Comparison of ENCODE assay signal across 8 cellular contexts in the genomic region with DNA sequence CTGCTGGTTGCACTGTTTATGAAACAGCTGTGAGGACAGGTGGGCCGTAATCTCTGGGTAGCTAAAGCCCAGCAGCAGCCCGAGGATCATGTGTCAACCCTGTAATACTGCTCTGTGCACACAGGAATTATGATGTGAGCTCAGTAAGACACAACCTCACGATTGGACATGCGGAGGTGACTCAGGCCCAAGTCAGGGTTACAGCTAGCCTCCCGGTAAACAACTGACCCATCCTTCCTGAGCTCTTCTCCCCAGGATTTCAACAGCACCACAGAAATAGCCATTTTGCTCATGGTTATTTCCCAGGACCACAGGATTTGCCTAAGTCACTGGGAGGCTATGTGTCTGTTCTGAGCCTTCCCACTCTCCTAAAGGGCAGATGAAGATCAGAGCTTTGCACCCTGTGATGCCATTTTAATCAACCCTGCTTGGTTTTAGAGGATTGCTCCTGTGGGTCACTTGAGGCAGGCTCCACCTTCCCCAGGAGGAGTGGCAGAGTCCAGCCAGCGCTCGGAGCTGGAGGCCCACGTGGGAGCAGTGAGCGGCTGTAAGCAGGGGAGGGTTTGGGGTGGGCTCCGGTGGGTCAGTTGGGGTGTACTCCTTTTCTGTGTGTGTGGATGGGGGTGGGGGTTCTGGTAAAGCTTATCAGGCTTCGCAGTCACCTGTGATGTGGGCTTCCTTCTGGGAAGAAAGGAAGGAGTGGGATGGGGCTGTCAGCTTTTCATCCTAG. TPM values are rescaled to one million over a fixed set of nuclear protein-coding genes. Genes with fewer than 3 reads are reported as not detected.
DNase-seq lines count a peak whose midpoint lies in the region; ATAC-seq, FAIRE-seq and TF ChIP-seq lines count a peak whose summit lies in the region.

TSS of gene AMPD3 (plus strand) at position 363 of the 730 bp plus-strand sequence. CDS start 6,256 bp downstream, outside the sequence.

- peaks cover 2% of the 10 kb centered on the region for H3K27me3 ChIP-seq in mucosa of stomach (ENCODE audit: control insufficient read depth, insufficient read depth, low read length)

- H3K9me3 Mint-ChIP-seq in Calu3 (ENCODE audit: low read depth, unreplicated experiment) = no peaks in the 10 kb centered on the region

- H3K4me1 ChIP-seq in mucosa of stomach (ENCODE audit: control insufficient read depth, insufficient read depth, low read length) = peaks cover 28% of the 10 kb centered on the region

- peak within 1 kb of the TSS in 1 of 2 donors; percentile 44 for H3K27ac ChIP-seq in coronary artery

- H3K36me3 Mint-ChIP-seq in Calu3 (ENCODE audit: insufficient read depth, unreplicated experiment) = peaks cover 8% of the 10 kb centered on the region

- intact Hi-C loops in Calu3 (cut with micrococcal nuclease; ENCODE audit: unreplicated experiment) = no loop called here

- H3K4me3 ChIP-seq in coronary artery (peak within 1 kb of the TSS; percentile 52), mucosa of stomach (ENCODE audit: low read length) (peak within 1 kb of the TSS; percentile 33)

- H3K27ac Mint-ChIP-seq in Calu3 (ENCODE audit: unreplicated experiment) = no peak within 1 kb of the TSS

- peaks cover 12% of the 10 kb centered on the region for H3K27me3 Mint-ChIP-seq in Calu3 (ENCODE audit: unreplicated experiment)

- DNase-seq in activated T-cell treated with anti-CD3 and anti-CD28 coated beads for 48 hours (ENCODE audit: low read depth) = peak; percentile 29
- no peak for DNase-seq in activated T-cell treated with anti-CD3 and anti-CD28 coated beads for 4 hours
- DNase-seq in HTR-8/SVneo (ENCODE audit: insufficient read length, low spot score) = peak; percentile 91
- peak; percentile 92 for DNase-seq in RPMI7951 (ENCODE audit: low read depth)
- DNase-seq in coronary artery (ENCODE audit: low spot score) = no peak
- DNase-seq in Calu3 = no peak

- H3K4me1 Mint-ChIP-seq in Calu3 (ENCODE audit: low read depth, unreplicated experiment) = peaks cover 3% of the 10 kb centered on the region

- CTCF ChIA-PET in Calu3 (lab: Charles Lee) = interaction anchor here (0.9 kb wide), 1 partner anchor 11 kb away, joined by 3 read pairs; no protein-coding TSS in a partner anchor

- H3K4me3 Mint-ChIP-seq in Calu3 (ENCODE audit: low read depth, unreplicated experiment) = no peak within 1 kb of the TSS

- no peaks in the 10 kb centered on the region for H3K36me3 ChIP-seq in mucosa of stomach (ENCODE audit: control insufficient read depth, insufficient read depth, low read length)

- TF ChIP-seq CTCF in coronary artery (IDR thresholded peaks at IDR 0.05) = no peak
- no peak for TF ChIP-seq CTCF in Calu3 (IDR thresholded peaks at IDR 0.05; ENCODE audit: unreplicated experiment)

- H3K9me3 ChIP-seq in mucosa of stomach (ENCODE audit: control insufficient read depth, low read length) = no peaks in the 10 kb centered on the region

- FAIRE-seq in HTR-8/SVneo (lab: Jason Lieb, UNC) = peak; percentile 60

- no TSS peak for BruUV-seq in Calu3 (replicated peaks; lab: Mats Ljungman, UMichigan)

- peak within 1 kb of the TSS; percentile 58 for H3K9ac ChIP-seq in mucosa of stomach (ENCODE audit: low read length)

- no peak for ATAC-seq in HG02973 (IDR thresholded peaks at IDR 0.05; ENCODE audit: unreplicated experiment)

RNA-seq across cellular contexts. Expression of gene AMPD3, which starts in this region (rescaled TPM):
- total RNA-seq in RPMI7951 (2014; rRNA removed; shearing (Covaris generic)) = 11.9 and 14.3 TPM in 2 replicates
- total RNA-seq in Calu3 (2022) = 2.1 and 3.1 TPM in 2 replicates

Comparison
In these comparisons a context has a peak if more than half of its experiments do, and no peak if none do; other contexts are left out.
1. DNase-seq: peak in activated T-cell treated with anti-CD3 and anti-CD28 coated beads for 48 hours (single experiment), HTR-8/SVneo (single experiment) and RPMI7951 (single experiment); none in activated T-cell treated with anti-CD3 and anti-CD28 coated beads for 4 hours (single experiment), coronary artery (single experiment) and Calu3 (single experiment).